Comparison of ENCODE assay signal across 9 cellular contexts in the genomic region with DNA sequence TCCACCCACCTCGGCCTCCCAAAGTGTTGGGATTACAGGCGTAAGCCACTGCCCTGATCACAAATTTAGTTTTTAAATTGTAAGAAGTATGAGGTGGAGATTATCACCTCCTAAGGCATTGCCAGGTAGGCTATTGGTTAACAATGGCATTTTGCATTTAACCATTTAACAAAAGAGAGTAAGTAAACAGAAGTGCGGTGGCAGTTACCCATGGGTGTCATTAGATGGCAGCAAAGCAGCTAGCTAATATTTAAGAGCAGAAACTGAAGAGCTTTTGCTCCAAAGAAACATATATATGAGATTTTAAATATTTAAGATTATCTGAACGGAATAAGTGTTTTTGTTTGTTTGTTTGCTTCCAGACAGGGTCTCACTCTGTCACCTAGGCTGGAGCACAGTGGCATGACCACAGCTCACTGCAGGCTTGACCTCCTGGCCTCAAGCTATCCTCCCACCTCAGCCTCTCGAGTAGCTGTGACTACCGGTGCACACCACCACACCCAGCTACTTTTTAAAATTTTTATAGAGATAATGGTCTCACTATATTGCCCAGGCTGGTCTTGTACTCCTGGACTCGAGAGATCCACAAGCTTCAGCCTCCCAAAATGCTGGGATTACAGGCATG.
DNase-seq lines count a peak whose midpoint lies in the region; ATAC-seq and TF ChIP-seq lines count a peak whose summit lies in the region.
"Had no signal": no experiment of that assay in that cellular context is flagged by ENCODE, and none has a peak within 500 bp of the region (broad histone marks: within the 10 kb centered on the region; RNA-seq: fewer than 3 reads in every experiment).

No MANE protein-coding gene starts in this region.

- no peaks in the 10 kb centered on the region for H3K27me3 ChIP-seq in thoracic aorta (replicated peaks; ENCODE audit: insufficient read depth)

- no peaks in the 10 kb centered on the region for H3K9me3 ChIP-seq in thoracic aorta

- no peak overlapping the region for H3K27ac ChIP-seq in thoracic aorta

- H3K4me3 ChIP-seq in thoracic aorta = no peak overlapping the region

- no peaks in the 10 kb centered on the region for H3K36me3 ChIP-seq in thoracic aorta

- H3K4me1 ChIP-seq in thoracic aorta (ENCODE audit: control insufficient read depth in 1 of 2, low read depth in 2 of 2) = peaks cover 0 to 2% of the 10 kb centered on the region in 2 donors

- TF ChIP-seq CTCF in thoracic aorta (IDR thresholded peaks at IDR 0.05) = peak; percentile 33

- ATAC-seq in GM18861 (IDR thresholded peaks at IDR 0.05; ENCODE audit: unreplicated experiment) (peak; percentile 69), thoracic aorta (ENCODE audit: insufficient number of reproducible peaks, low FRiP score, low read depth) (no peak), GM19463 (IDR thresholded peaks at IDR 0.05; ENCODE audit: unreplicated experiment) (no peak)
- ATAC-seq: naive thymus-derived CD4-positive, alpha-beta T cell had no signal

- DNase-seq in CD1c-positive myeloid dendritic cell (ENCODE audit: extremely low spot score) (peak; percentile 5), LHCN-M2 (ENCODE audit: low read depth) (peak; percentile 25), SHP77 (lab: John Stamatoyannopoulos, UW) (peak; percentile 29 to 33), germinal center (ENCODE audit: low spot score) (peak; percentile 33), thoracic aorta (ENCODE audit: low spot score) (no peak), T1000 (lab: John Stamatoyannopoulos, UW) (no peak)

Comparison
In these comparisons a context has a peak if more than half of its experiments do, and no peak if none do; other contexts are left out.
1. DNase-seq: peak in CD1c-positive myeloid dendritic cell (single experiment), LHCN-M2 (single experiment), SHP77 (2 of 2) and germinal center (single experiment); none in thoracic aorta (single experiment) and T1000 (single experiment).